8 cellular contexts compared by ENCODE assay signal in genomic region chr7:26153823-26154783, GRCh38. TPM values are rescaled to one million over a fixed set of nuclear protein-coding genes. Genes with fewer than 3 reads are reported as not detected.
A peak's percentile ranks its signal among the peaks of the same experiment; 100 is the strongest.
DNase-seq lines count a peak whose midpoint lies in the region; ATAC-seq lines count a peak whose summit lies in the region.

No MANE protein-coding gene starts in this region.

- peak overlapping the region; percentile 95 for H3K4me3 Mint-ChIP-seq in activated naive CD4-positive, alpha-beta T cell treated with anti-CD3 and anti-CD28 coated beads for 36 hours
- peak overlapping the region; percentile 88 for H3K4me3 Mint-ChIP-seq in activated CD4-positive, alpha-beta T cell treated with anti-CD3 and anti-CD28 coated beads, Interleukin-2, amount 10 ng/mL, durations not matched to agents 7 days and 5 days

- no peaks in the 10 kb centered on the region for H3K27me3 Mint-ChIP-seq in activated naive CD4-positive, alpha-beta T cell treated with anti-CD3 and anti-CD28 coated beads for 36 hours (ENCODE audit: low read depth)
- H3K27me3 Mint-ChIP-seq in activated CD4-positive, alpha-beta T cell treated with anti-CD3 and anti-CD28 coated beads, Interleukin-2, amount 10 ng/mL, durations not matched to agents 7 days and 5 days = no peaks in the 10 kb centered on the region

- no peaks in the 10 kb centered on the region for H3K9me3 Mint-ChIP-seq in activated naive CD4-positive, alpha-beta T cell treated with anti-CD3 and anti-CD28 coated beads for 36 hours
- H3K9me3 Mint-ChIP-seq in activated CD4-positive, alpha-beta T cell treated with anti-CD3 and anti-CD28 coated beads, Interleukin-2, amount 10 ng/mL, durations not matched to agents 7 days and 5 days = no peaks in the 10 kb centered on the region

- peaks cover 12% of the 10 kb centered on the region for H3K36me3 Mint-ChIP-seq in activated naive CD4-positive, alpha-beta T cell treated with anti-CD3 and anti-CD28 coated beads for 36 hours (ENCODE audit: low read depth)
- peaks cover 8% of the 10 kb centered on the region for H3K36me3 Mint-ChIP-seq in activated CD4-positive, alpha-beta T cell treated with anti-CD3 and anti-CD28 coated beads, Interleukin-2, amount 10 ng/mL, durations not matched to agents 7 days and 5 days (ENCODE audit: low read depth)

- DNase-seq in activated naive CD4-positive, alpha-beta T cell treated with anti-CD3 and anti-CD28 coated beads for 36 hours = peak; percentile 53
- no peak for DNase-seq in activated naive CD4-positive, alpha-beta T cell treated with anti-CD3 and anti-CD28 coated beads, Interleukin-2, amount 50 U/mL, for 16 hours
- no peak for DNase-seq in activated CD4-positive, alpha-beta T cell treated with anti-CD3 and anti-CD28 coated beads, Interleukin-2, amount 10 ng/mL, durations not matched to agents 7 days and 5 days
- peak; percentile 90 for DNase-seq in iPS DF 19.7 (ENCODE audit: low read depth, low spot score)
- DNase-seq in stimulated activated naive CD8-positive, alpha-beta T cell treated with anti-CD3 and anti-CD28 coated beads, Interleukin-15, Interleukin-2, amounts not matched to agents 100 U/mL and 50 U/mL, for 24 hours = peak; percentile 49

- peak overlapping the region; percentile 98 for H3K27ac Mint-ChIP-seq in activated naive CD4-positive, alpha-beta T cell treated with anti-CD3 and anti-CD28 coated beads for 36 hours
- H3K27ac Mint-ChIP-seq in activated CD4-positive, alpha-beta T cell treated with anti-CD3 and anti-CD28 coated beads, Interleukin-2, amount 10 ng/mL, durations not matched to agents 7 days and 5 days = peak overlapping the region; percentile 91

- peak; percentile 38 for ATAC-seq in stimulated activated naive CD8-positive, alpha-beta T cell treated with anti-CD3 and anti-CD28 coated beads, Interleukin-15, Interleukin-2, amounts not matched to agents 100 U/mL and 50 U/mL, for 24 hours
- ATAC-seq in GM19351 (IDR thresholded peaks at IDR 0.05; ENCODE audit: unreplicated experiment) (no peak), GM19035 (IDR thresholded peaks at IDR 0.05; ENCODE audit: unreplicated experiment) (no peak), GM21515 (IDR thresholded peaks at IDR 0.05; ENCODE audit: unreplicated experiment) (no peak)

- POLR2A ChIA-PET in activated CD4-positive, alpha-beta T cell treated with anti-CD3 and anti-CD28 coated beads, Interleukin-2, amount 10 ng/mL, durations not matched to agents 7 days and 5 days (lab: Charles Lee) = no interaction called here

- intact Hi-C loops in activated naive CD4-positive, alpha-beta T cell treated with anti-CD3 and anti-CD28 coated beads for 36 hours (cut with micrococcal nuclease) = loop anchor here (1.0 to 10.0 kb wide), 7 partner anchors 13 to 981 kb away; partner anchors contain the start of genes HNRNPA2B1 and SKAP2

- CTCF ChIA-PET in activated naive CD4-positive, alpha-beta T cell treated with anti-CD3 and anti-CD28 coated beads for 36 hours (lab: Charles Lee) = interaction anchor here (0.7 to 4.0 kb wide), 3 partner anchors 28 to 63 kb away, joined by 3 to 15 read pairs (median 5); no protein-coding TSS in a partner anchor
- CTCF ChIA-PET in activated CD4-positive, alpha-beta T cell treated with anti-CD3 and anti-CD28 coated beads, Interleukin-2, amount 10 ng/mL, durations not matched to agents 7 days and 5 days (lab: Charles Lee) = interaction anchor here (0.9 to 3.2 kb wide), 3 partner anchors 13 to 63 kb away, joined by 3 to 16 read pairs (median 9); no protein-coding TSS in a partner anchor

- H3K4me1 Mint-ChIP-seq in activated naive CD4-positive, alpha-beta T cell treated with anti-CD3 and anti-CD28 coated beads for 36 hours (ENCODE audit: low read depth) = peaks cover 69% of the 10 kb centered on the region
- peaks cover 81% of the 10 kb centered on the region for H3K4me1 Mint-ChIP-seq in activated CD4-positive, alpha-beta T cell treated with anti-CD3 and anti-CD28 coated beads, Interleukin-2, amount 10 ng/mL, durations not matched to agents 7 days and 5 days

RNA-seq across cellular contexts. Expression of gene NFE2L3, which starts 2.1 kb away (rescaled TPM):
- 10 to 100 TPM; 12.5 to 12.9 TPM for total RNA-seq in activated naive CD4-positive, alpha-beta T cell treated with anti-CD3 and anti-CD28 coated beads for 36 hours
- 10 to 100 TPM; 12.0 to 15.3 TPM for total RNA-seq in activated CD4-positive, alpha-beta T cell treated with anti-CD3 and anti-CD28 coated beads, Interleukin-2, amount 10 ng/mL, durations not matched to agents 7 days and 5 days

RNA-seq across cellular contexts. Expression of gene HNRNPA2B1, which starts 46.4 kb away (rescaled TPM):
- 100 to 1,000 TPM; 925 to 950 TPM for total RNA-seq in activated naive CD4-positive, alpha-beta T cell treated with anti-CD3 and anti-CD28 coated beads for 36 hours
- 100 to 1,000 TPM; 649 to 781 TPM for total RNA-seq in activated CD4-positive, alpha-beta T cell treated with anti-CD3 and anti-CD28 coated beads, Interleukin-2, amount 10 ng/mL, durations not matched to agents 7 days and 5 days

RNA-seq across cellular contexts. Expression of gene CBX3, which starts 47.4 kb away (rescaled TPM):
- total RNA-seq in activated naive CD4-positive, alpha-beta T cell treated with anti-CD3 and anti-CD28 coated beads for 36 hours = 100 to 1,000 TPM; 260 to 273 TPM
- 100 to 1,000 TPM; 217 to 235 TPM for total RNA-seq in activated CD4-positive, alpha-beta T cell treated with anti-CD3 and anti-CD28 coated beads, Interleukin-2, amount 10 ng/mL, durations not matched to agents 7 days and 5 days

Comparison
In these comparisons a context has a peak if more than half of its experiments do, and no peak if none do; other contexts are left out.
1. DNase-seq: peak in activated naive CD4-positive, alpha-beta T cell treated with anti-CD3 and anti-CD28 coated beads for 36 hours (single experiment), iPS DF 19.7 (single experiment) and stimulated activated naive CD8-positive, alpha-beta T cell treated with anti-CD3 and anti-CD28 coated beads, Interleukin-15, Interleukin-2, amounts not matched to agents 100 U/mL and 50 U/mL, for 24 hours (single experiment); none in activated naive CD4-positive, alpha-beta T cell treated with anti-CD3 and anti-CD28 coated beads, Interleukin-2, amount 50 U/mL, for 16 hours (single experiment) and activated CD4-positive, alpha-beta T cell treated with anti-CD3 and anti-CD28 coated beads, Interleukin-2, amount 10 ng/mL, durations not matched to agents 7 days and 5 days (single experiment).